In the genomic region with DNA sequence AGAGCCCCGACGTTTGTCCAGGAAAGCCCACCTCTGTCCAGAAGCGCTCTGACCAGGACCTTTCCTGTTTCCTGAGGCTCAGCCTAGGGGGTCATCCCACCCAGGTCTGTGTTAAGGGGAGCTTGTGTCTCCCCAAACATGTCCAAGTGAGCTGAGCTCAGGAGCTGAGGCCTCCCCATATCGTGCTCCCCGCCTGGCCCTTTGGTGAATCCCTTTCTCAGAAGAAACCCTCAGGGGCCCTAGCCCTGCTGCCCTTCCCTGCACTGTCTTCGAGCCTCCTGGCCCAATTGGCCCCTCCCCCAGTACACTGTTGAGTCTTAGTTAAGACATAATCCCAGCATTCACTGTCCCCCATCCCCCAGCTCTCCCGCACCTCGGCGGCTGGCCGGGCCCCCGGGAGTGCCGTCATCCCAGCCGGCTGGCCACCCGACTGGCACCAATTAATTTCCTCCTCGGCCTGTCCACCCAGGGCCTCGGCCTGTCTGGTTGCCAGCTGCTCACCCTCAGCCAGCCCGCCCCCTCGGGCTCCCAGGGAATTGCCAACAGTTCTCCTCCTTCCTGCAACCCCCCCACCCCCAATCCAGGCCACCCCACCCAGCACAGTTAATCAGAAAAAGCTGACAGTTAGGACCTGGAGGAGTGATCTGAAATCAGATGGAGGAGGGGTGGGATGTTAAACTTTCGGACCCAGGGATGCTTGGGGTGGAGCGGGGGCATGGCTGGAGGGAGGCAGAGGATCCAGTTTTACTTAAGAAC, we compare ENCODE assay signal across 8 cellular contexts.
DNase-seq lines count a peak whose midpoint lies in the region; ATAC-seq and TF ChIP-seq lines count a peak whose summit lies in the region.

No MANE protein-coding gene starts in this region.

- TF ChIP-seq CTCF in choroid plexus epithelial cell (conservative IDR thresholded peaks at IDR 0.05; ENCODE audit: low read depth, low read length): no peak

- DNase-seq in DMS 273 (lab: John Stamatoyannopoulos, UW; ENCODE audit: unreplicated experiment) (peak; percentile 79), Kasumi-1 (lab: John Stamatoyannopoulos, UW) (peak; percentile 87 to 91), UCSD-AML1 (lab: John Stamatoyannopoulos, UW; ENCODE audit: unreplicated experiment) (peak; percentile 76), choroid plexus epithelial cell (ENCODE audit: low read depth) (peak; percentile 68), kidney glomerular epithelial cell (lab: John Stamatoyannopoulos, UW) (peak; percentile 72), NCI-H187 treated with DMSO at 0.1 percent for 48 hours (lab: John Stamatoyannopoulos, UW) (no peak)
- peak; percentile 67 for DNase-seq in stimulated activated CD4-positive, alpha-beta T cell treated with anti-CD3 and anti-CD28 coated beads, Interleukin-1b, Interleukin-23, amount 100 ng/mL, for 48 hours

- peak overlapping the region; percentile 34 for H3K4me3 ChIP-seq in choroid plexus epithelial cell (ENCODE audit: low read depth, low read length)

- ATAC-seq in GM19023 (IDR thresholded peaks at IDR 0.05; ENCODE audit: unreplicated experiment): no peak
